24 cellular contexts compared by ENCODE assay signal in the genomic region with DNA sequence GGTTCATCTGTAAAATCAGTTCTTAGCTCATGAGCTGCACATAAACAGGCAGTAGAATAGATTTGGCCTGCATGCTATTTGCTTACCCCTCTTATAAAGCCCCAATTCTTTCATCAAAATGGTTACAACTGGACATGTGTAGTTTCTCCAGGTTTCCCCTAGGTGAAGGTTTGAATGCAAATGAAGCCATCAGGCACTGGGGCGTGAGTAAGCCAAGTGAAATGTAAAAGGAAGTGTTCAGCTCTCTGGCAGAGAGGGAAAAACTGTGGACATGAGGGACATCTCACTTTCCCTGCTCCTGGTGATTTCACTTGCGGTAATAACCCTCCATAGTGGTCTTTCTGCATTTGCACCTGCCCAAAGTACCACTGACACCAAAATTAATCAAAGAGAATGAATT.
"Had no signal": no experiment of that assay in that cellular context is flagged by ENCODE, and none has a peak within 500 bp of the region (broad histone marks: within the 10 kb centered on the region; RNA-seq: fewer than 3 reads in every experiment).

No MANE protein-coding gene starts in this region.

- H3K9me3 Mint-ChIP-seq: nephron progenitor cell had no signal

- H3K27ac Mint-ChIP-seq: naive thymus-derived CD8-positive, alpha-beta T cell; nephron progenitor cell; stimulated activated naive B cell treated with anti-CD40 and anti-IgM and Interleukin-4, amounts not matched to agents 10 μg/mL and 1 μg/mL and 100 μg/mL, for 72 hours; stimulated activated naive CD8-positive, alpha-beta T cell treated with anti-CD3 and anti-CD28 coated beads, Interleukin-15, Interleukin-2, amounts not matched to agents 100 ng/mL and 50 ng/mL, for 24 hours had no signal

- H3K27ac ChIP-seq: epithelial cell of prostate, esophagus muscularis mucosa, heart right ventricle, left lung, pancreas, right lobe of liver, thoracic aorta, tibial nerve, upper lobe of left lung had no signal

- H3K9me3 ChIP-seq: esophagus muscularis mucosa, left lung, pancreas, right lobe of liver, thoracic aorta, tibial nerve, upper lobe of left lung had no signal

- H3K27me3 Mint-ChIP-seq: naive thymus-derived CD8-positive, alpha-beta T cell; stimulated activated naive B cell treated with anti-CD40 and anti-IgM and Interleukin-4, amounts not matched to agents 10 μg/mL and 1 μg/mL and 100 μg/mL, for 72 hours; stimulated activated naive CD8-positive, alpha-beta T cell treated with anti-CD3 and anti-CD28 coated beads, Interleukin-15, Interleukin-2, amounts not matched to agents 100 ng/mL and 50 ng/mL, for 24 hours had no signal

- H3K4me1 ChIP-seq: esophagus muscularis mucosa, heart right ventricle, left lung, pancreas, right lobe of liver, tibial nerve, upper lobe of left lung had no signal

- H3K4me3 ChIP-seq: esophagus muscularis mucosa, heart right ventricle, left lung, pancreas, right lobe of liver, thoracic aorta, tibial nerve, upper lobe of left lung had no signal

- H3K4me3 Mint-ChIP-seq: naive thymus-derived CD8-positive, alpha-beta T cell; nephron progenitor cell; stimulated activated naive B cell treated with anti-CD40 and anti-IgM and Interleukin-4, amounts not matched to agents 10 μg/mL and 1 μg/mL and 100 μg/mL, for 72 hours; stimulated activated naive CD8-positive, alpha-beta T cell treated with anti-CD3 and anti-CD28 coated beads, Interleukin-15, Interleukin-2, amounts not matched to agents 100 ng/mL and 50 ng/mL, for 24 hours had no signal

- H3K36me3 Mint-ChIP-seq: naive thymus-derived CD8-positive, alpha-beta T cell; stimulated activated naive B cell treated with anti-CD40 and anti-IgM and Interleukin-4, amounts not matched to agents 10 μg/mL and 1 μg/mL and 100 μg/mL, for 72 hours had no signal

- DNase-seq: cortex of kidney; foreskin melanocyte; glutamatergic neuron; heart right ventricle; hippocampal formation; kidney; left cardiac atrium; left lung; mesenchymal stem cell; naive thymus-derived CD8-positive, alpha-beta T cell; nephron progenitor cell; occipital lobe; pancreas; right lobe of liver; small intestine; stimulated activated CD4-positive, alpha-beta T cell treated with anti-CD3 and anti-CD28 coated beads, Interleukin-15, amount 100 ng/mL, for 24 hours; stimulated activated CD4-positive, alpha-beta T cell treated with anti-CD3 and anti-CD28 coated beads, Interleukin-2, amount 100 ng/mL, for 48 hours; stimulated activated naive B cell treated with anti-CD40 and anti-IgM and Interleukin-4, amounts not matched to agents 10 μg/mL and 1 μg/mL and 100 μg/mL, for 72 hours; upper lobe of left lung had no signal

- ATAC-seq: heart right ventricle; left cardiac atrium; left lung; naive thymus-derived CD8-positive, alpha-beta T cell; pancreas; right lobe of liver; stimulated activated naive B cell treated with anti-CD40 and anti-IgM and Interleukin-4, amounts not matched to agents 10 μg/mL and 1 μg/mL and 100 μg/mL, for 72 hours had no signal

- H3K36me3 ChIP-seq: esophagus muscularis mucosa, heart right ventricle, left lung, pancreas, right lobe of liver, thoracic aorta, tibial nerve, upper lobe of left lung had no signal

- H3K4me1 Mint-ChIP-seq: naive thymus-derived CD8-positive, alpha-beta T cell; nephron progenitor cell; stimulated activated naive B cell treated with anti-CD40 and anti-IgM and Interleukin-4, amounts not matched to agents 10 μg/mL and 1 μg/mL and 100 μg/mL, for 72 hours had no signal

- H3K27me3 ChIP-seq: esophagus muscularis mucosa, heart right ventricle, left lung, pancreas, right lobe of liver, tibial nerve, upper lobe of left lung had no signal
